In the genomic region with DNA sequence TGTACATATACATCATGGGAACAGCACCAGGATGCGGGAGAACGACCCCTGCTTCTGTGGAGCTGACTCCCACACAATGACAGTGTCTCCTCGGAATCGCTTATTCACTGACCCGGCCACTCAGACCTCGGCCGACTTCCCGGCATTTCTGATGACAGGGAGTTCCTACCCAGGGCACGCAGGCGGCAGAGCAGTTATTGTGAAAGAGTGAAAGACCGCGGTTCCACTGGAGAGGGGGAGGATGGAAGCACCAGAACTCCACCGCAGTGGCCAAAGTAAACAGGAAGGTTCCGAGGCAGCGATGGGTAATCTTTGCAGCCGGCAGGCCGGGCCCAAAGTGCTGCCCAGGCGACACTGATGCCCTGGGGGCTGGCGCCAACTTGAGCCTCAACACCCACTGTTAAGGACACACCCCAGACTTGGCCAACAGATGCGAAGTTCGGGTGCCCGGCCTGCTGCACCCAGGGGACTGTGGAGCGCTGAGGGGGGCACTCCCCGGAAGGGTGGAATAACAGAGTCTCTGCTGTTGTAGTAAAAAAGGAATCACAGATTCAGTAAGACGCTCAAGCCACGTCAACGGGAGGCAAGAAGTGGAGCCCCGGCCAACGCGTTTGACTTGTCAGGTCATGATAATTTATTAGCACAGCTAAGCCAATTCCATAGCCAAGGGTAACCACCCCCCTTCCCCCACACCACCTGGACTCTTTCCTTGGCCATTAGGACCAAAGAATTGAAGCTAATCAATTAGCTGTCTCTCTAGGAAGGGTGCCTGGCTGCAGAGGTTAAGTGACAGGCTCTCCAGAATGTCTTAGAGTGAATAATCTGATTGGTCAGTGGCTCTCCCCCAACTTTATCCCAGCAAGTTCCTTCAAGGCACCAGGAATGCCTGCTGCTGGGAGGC, we compare ENCODE assay signal across 8 cellular contexts. TPM values are rescaled to one million over a fixed set of nuclear protein-coding genes. Genes with fewer than 3 reads are reported as not detected.
DNase-seq lines count a peak whose midpoint lies in the region; ATAC-seq, FAIRE-seq and TF ChIP-seq lines count a peak whose summit lies in the region.

No MANE protein-coding gene starts in this region.

- POLR2A ChIA-PET in A549 (lab: Yijun Ruan, JAX): no interaction called here
- POLR2A ChIA-PET in K562 (lab: Yijun Ruan, JAX): interaction anchor here (0.8 to 1.0 kb wide), 2 partner anchors 14 to 21 kb away, joined by 3 read pairs; no protein-coding TSS in a partner anchor

- TF ChIP-seq CTCF in A549 (IDR thresholded peaks at IDR 0.05) (no peak), K562 (IDR thresholded peaks at IDR 0.05 in 2 of 3, conservative IDR thresholded peaks at IDR 0.05 in 1 of 3; ENCODE audit: insufficient read depth in 2 of 3, low read depth in 1 of 3, low read length in 3 of 3) (no peak)

- H3K4me3 Mint-ChIP-seq in immature natural killer cell: peak overlapping the region in 4 of 5 donors; percentile 35 to 77 (median 66)

- H4K20me1 ChIP-seq in K562 (replicated peaks; ENCODE audit: control insufficient read depth, insufficient read depth, low read length): peaks cover 41% of the 10 kb centered on the region; the same call in 1 of the 2 replicates

- H2AFZ ChIP-seq in K562 (ENCODE audit: low read depth, low read length): no peak overlapping the region

- H3K36me3 Mint-ChIP-seq in immature natural killer cell: peaks cover 0 to 4% (median 0%) of the 10 kb centered on the region in 3 donors

- FAIRE-seq in A549 (lab: Jason Lieb, UNC) (no peak), K562 (lab: Jason Lieb, UNC) (peak; percentile 69)

- peak overlapping the region; percentile 37; the same call in 2 of the 3 replicates for H3K4me2 ChIP-seq in A549
- peak overlapping the region; percentile 70 for H3K4me2 ChIP-seq in K562 (ENCODE audit: insufficient read depth, low read length)

- no TSS peak for BruUV-seq in K562 (replicated peaks; lab: Mats Ljungman, UMichigan)

- H3K4me1 ChIP-seq in A549 (peaks cover 18% of the 10 kb centered on the region; the same call in 1 of the 3 replicates), K562 (replicated peaks in 1 of 2; ENCODE audit: control insufficient read depth in 2 of 2, insufficient read depth in 2 of 2, low read length in 2 of 2) (peaks cover 78 to 93% of the 10 kb centered on the region in 2 experiments)

- H3K27ac ChIP-seq in A549 (peak overlapping the region in 1 of 2 experiments; percentile 20; a peak in 2 of 6 replicates), K562 (ENCODE audit: extremely low read depth, low read depth, low read length) (peak overlapping the region; percentile 22; the same call in 2 of the 3 replicates)

- no peaks in the 10 kb centered on the region for H3K9me3 Mint-ChIP-seq in immature natural killer cell

- intact Hi-C loops in K562 (cut with micrococcal nuclease): no loop called here

- TF ChIP-seq POLR2A in A549 (IDR thresholded peaks at IDR 0.05; ENCODE audit: low read length) (no peak), K562 (conservative IDR thresholded peaks at IDR 0.05) (no peak)

- peak overlapping the region in 4 of 6 donors; percentile 64 to 87 (median 80) for H3K27ac Mint-ChIP-seq in immature natural killer cell

- H3K9me1 ChIP-seq in K562 (ENCODE audit: control insufficient read depth, insufficient read depth, low read length): peaks cover 5% of the 10 kb centered on the region

- no peak for TF ChIP-seq RAD21 in A549 (conservative IDR thresholded peaks at IDR 0.05 in 1 of 2, IDR thresholded peaks at IDR 0.05 in 1 of 2)
- no peak for TF ChIP-seq RAD21 in K562 (CRISPR knock-in tag; conservative IDR thresholded peaks at IDR 0.05 in 1 of 2, IDR thresholded peaks at IDR 0.05 in 1 of 2)

- H3K4me3 ChIP-seq in A549 (no peak overlapping the region), K562 (no peak overlapping the region), skeletal muscle cell (ENCODE audit: low read depth, low read length) (peak overlapping the region; percentile 8)

- DNase-seq in A549 (ENCODE audit: low read depth in 1 of 2, low spot score in 1 of 2) (no peak), LHCN-M2 (ENCODE audit: low read depth) (peak; percentile 90), K562 (ENCODE audit: extremely low read depth in 1 of 4, low spot score in 3 of 4) (peak; percentile 37 to 67 (median 56)), immature natural killer cell (peak in 1 of 3 donors; percentile 9), skeletal muscle cell (ENCODE audit: low read depth) (peak; percentile 81), activated gamma-delta T cell (lab: John Stamatoyannopoulos, UW) (no peak)
- DNase-seq in stimulated activated CD4-positive, alpha-beta T cell treated with anti-CD3 and anti-CD28 coated beads, Interleukin-15, amount 100 ng/mL, for 24 hours: no peak

- TF ChIP-seq EP300 in A549 (IDR thresholded peaks at IDR 0.05) (no peak), K562 (IDR thresholded peaks at IDR 0.05; ENCODE audit: low read length) (no peak)

- peaks cover 72 to 78% of the 10 kb centered on the region in 2 donors for H3K4me1 Mint-ChIP-seq in immature natural killer cell

- peaks cover 0 to 9% (median 8%) of the 10 kb centered on the region in 3 donors for H3K27me3 Mint-ChIP-seq in immature natural killer cell (ENCODE audit: low read depth in 3 of 3)

- peaks cover 50% of the 10 kb centered on the region; the same call in 2 of the 3 replicates for H3K36me3 ChIP-seq in K562 (ENCODE audit: control insufficient read depth, insufficient read depth, low read length)

- peaks cover 100% of the 10 kb centered on the region for H3K79me2 ChIP-seq in K562 (ENCODE audit: control insufficient read depth, insufficient read depth, low read length)

- peak overlapping the region; percentile 33 to 80; a peak in 2 of 4 replicates for H3K9ac ChIP-seq in K562 (ENCODE audit: insufficient read depth in 1 of 2, low read depth in 2 of 2, low read length in 2 of 2)

- 66% methylated on average over 22 of the region's 30 CpGs for WGBS in A549 (ENCODE audit: missing lambda C conversion rate)
- WGBS in K562 (ENCODE audit: insufficient coverage, low coverage, missing lambda C conversion rate): 11% methylated on average over 30 of the region's 30 CpGs

- in situ Hi-C loops in K562 (cut with MboI): no loop called here

- H3K27me3 ChIP-seq in K562 (ENCODE audit: control insufficient read depth in 2 of 2, insufficient read depth in 2 of 2, low read length in 2 of 2): no peaks in the 10 kb centered on the region

- H3K9me3 ChIP-seq in A549 (no peaks in the 10 kb centered on the region), K562 (replicated peaks; ENCODE audit: control insufficient read depth, insufficient read depth, low read depth, low read length) (no peaks in the 10 kb centered on the region)

- ATAC-seq in A549 (peak; percentile 30 to 35; a peak in 2 of 6 replicates), K562 (peak; percentile 5), HG02885 (IDR thresholded peaks at IDR 0.05; ENCODE audit: poor library complexity, unreplicated experiment) (no peak)

- CTCF ChIA-PET in A549 (lab: Yijun Ruan, JAX): interaction anchor here (1.0 to 1.2 kb wide), 2 partner anchors 13 to 55 kb away, joined by 3 read pairs; no protein-coding TSS in a partner anchor
- CTCF ChIA-PET in K562 (lab: Yijun Ruan, JAX; ENCODE audit: low intra/inter-chr PET ratio): no interaction called here

RNA-seq across cellular contexts. Expression of a gene that starts 5.8 kb away (rescaled TPM):
- 6.3 and 7.4 TPM in 2 replicates for polyA plus RNA-seq in A549 (2011; rRNA removed)
- polyA plus RNA-seq in A549 (2012; cell fraction: cytosol; rRNA removed): 15.1 and 23.1 TPM in 2 replicates
- polyA plus RNA-seq in A549 (2012; cell fraction: nucleus; rRNA removed): 24.3 and 35.6 TPM in 2 replicates
- 14.6 to 18.6 TPM (median 17.5 TPM) in 3 replicates for polyA plus RNA-seq in A549 (2017; fragmentation: RNase III; extraction: RNeasy Plus Mini Kit Qiagen cat#74134 plus additional on column Dnase treatment)
- polyA minus RNA-seq in A549 (2011; rRNA and poly(A)+ RNA removed): 6.6 and 8.6 TPM in 2 replicates
- total RNA-seq in LHCN-M2 (2014; rRNA removed): 18.5 and 19.6 TPM in 2 replicates
- polyA plus RNA-seq in LHCN-M2 (2012): 31.7 TPM
- total RNA-seq in K562 (2011; cell fraction: chromatin; rRNA removed; ENCODE audit: low replicate concordance): 19.8 and 49.9 TPM in 2 replicates
- total RNA-seq in K562 (2011; cell fraction: nucleolus; rRNA removed): 31.4 and 31.6 TPM in 2 replicates
- total RNA-seq in K562 (2011; cell fraction: nucleoplasm; rRNA removed): 16.6 and 20.8 TPM in 2 replicates
- 15.4 and 20.0 TPM in 2 replicates for total RNA-seq in K562 (2014; rRNA removed)
- total RNA-seq in K562 (2014; rRNA removed; fragmentation: Illumina TruSeq; extraction: Trizol): 4.2 and 5.0 TPM in 2 replicates
- total RNA-seq in K562 (2015; rRNA removed; fragmentation: Illumina TruSeq; extraction: Trizol): 16.1 and 16.7 TPM in 2 replicates
- total RNA-seq in K562 (2021): 63.5 and 67.6 TPM in 2 replicates
- 9.4 and 16.8 TPM in 2 replicates for polyA plus RNA-seq in K562 (2011; rRNA removed)
- polyA plus RNA-seq in K562 (2011; cell fraction: cytosol; rRNA removed): 12.6 and 29.0 TPM in 2 replicates
- 37.6 and 84.7 TPM in 2 replicates for polyA plus RNA-seq in K562 (2011; cell fraction: nucleus; rRNA removed)
- 36.7 and 56.3 TPM in 2 replicates for polyA plus RNA-seq in K562 (2012)
- polyA plus RNA-seq in K562 (2014; fragmentation: Illumina TruSeq; extraction: Trizol): 20.0 and 33.6 TPM in 2 replicates
- polyA plus RNA-seq in K562 (2014; fragmentation: Nextera tagmentation; extraction: Ambion mirVana): under 1 TPM; 0.23 to 0.35 TPM
- 25.1 and 31.8 TPM in 2 replicates for polyA plus RNA-seq in K562 (2014; rRNA removed)
- 4.5 and 7.6 TPM in 2 replicates for polyA minus RNA-seq in K562 (2011; rRNA and poly(A)+ RNA removed)
- polyA minus RNA-seq in K562 (2011; cell fraction: cytosol; rRNA and poly(A)+ RNA removed): 38.5 and 38.8 TPM in 2 replicates
- 9.6 and 11.2 TPM in 2 replicates for polyA minus RNA-seq in K562 (2011; cell fraction: nucleus; rRNA and poly(A)+ RNA removed)
- polyA plus RNA-seq in immature natural killer cell: 1 to 10 TPM in 1 of 3 donors, under 1 TPM in 2; 0.11 to 1.9 (median 0.54) TPM

RNA-seq across cellular contexts. Expression of a gene that starts 59.5 kb away (rescaled TPM):
- not detected in 2 replicates for polyA plus RNA-seq in A549 (2011; rRNA removed)
- not detected in 2 replicates for polyA plus RNA-seq in A549 (2012; cell fraction: cytosol; rRNA removed)
- 0.02 TPM in 1 of 2 replicates, not detected in the other for polyA plus RNA-seq in A549 (2012; cell fraction: nucleus; rRNA removed)
- not detected in 3 replicates for polyA plus RNA-seq in A549 (2017; fragmentation: RNase III; extraction: RNeasy Plus Mini Kit Qiagen cat#74134 plus additional on column Dnase treatment)
- polyA minus RNA-seq in A549 (2011; rRNA and poly(A)+ RNA removed): not detected in 2 replicates
- total RNA-seq in LHCN-M2 (2014; rRNA removed): not detected in 2 replicates
- polyA plus RNA-seq in LHCN-M2 (2012): 0.04 TPM
- not detected in 2 replicates for total RNA-seq in K562 (2011; cell fraction: chromatin; rRNA removed; ENCODE audit: low replicate concordance)
- not detected in 2 replicates for total RNA-seq in K562 (2011; cell fraction: nucleolus; rRNA removed)
- not detected in 2 replicates for total RNA-seq in K562 (2011; cell fraction: nucleoplasm; rRNA removed)
- total RNA-seq in K562 (2014; rRNA removed): not detected in 2 replicates
- not detected in 2 replicates for total RNA-seq in K562 (2014; rRNA removed; fragmentation: Illumina TruSeq; extraction: Trizol)
- total RNA-seq in K562 (2015; rRNA removed; fragmentation: Illumina TruSeq; extraction: Trizol): not detected in 2 replicates
- total RNA-seq in K562 (2021): not detected in 2 replicates
- not detected in 2 replicates for polyA plus RNA-seq in K562 (2011; rRNA removed)
- polyA plus RNA-seq in K562 (2011; cell fraction: cytosol; rRNA removed): not detected in 2 replicates
- not detected in 2 replicates for polyA plus RNA-seq in K562 (2011; cell fraction: nucleus; rRNA removed)
- not detected in 2 replicates for polyA plus RNA-seq in K562 (2012)
- polyA plus RNA-seq in K562 (2014; fragmentation: Illumina TruSeq; extraction: Trizol): not detected in 2 replicates
- polyA plus RNA-seq in K562 (2014; fragmentation: Nextera tagmentation; extraction: Ambion mirVana): not detected
- not detected in 2 replicates for polyA plus RNA-seq in K562 (2014; rRNA removed)
- not detected in 2 replicates for polyA minus RNA-seq in K562 (2011; rRNA and poly(A)+ RNA removed)
- polyA minus RNA-seq in K562 (2011; cell fraction: cytosol; rRNA and poly(A)+ RNA removed): not detected in 2 replicates
- polyA minus RNA-seq in K562 (2011; cell fraction: nucleus; rRNA and poly(A)+ RNA removed): not detected in 2 replicates
- under 1 TPM in 2 of 3 donors, not detected in 1; 0.54 to 0.63 TPM for polyA plus RNA-seq in immature natural killer cell

Comparison
In these comparisons a context has a peak if more than half of its experiments do, and no peak if none do; other contexts are left out.
1. DNase-seq: peak in LHCN-M2 (single experiment), K562 (4 of 4) and skeletal muscle cell (single experiment); none in A549 (0 of 2), activated gamma-delta T cell (single experiment) and stimulated activated CD4-positive, alpha-beta T cell treated with anti-CD3 and anti-CD28 coated beads, Interleukin-15, amount 100 ng/mL, for 24 hours (single experiment).